Comparison of ENCODE assay signal across 4 cellular contexts in the genomic region with DNA sequence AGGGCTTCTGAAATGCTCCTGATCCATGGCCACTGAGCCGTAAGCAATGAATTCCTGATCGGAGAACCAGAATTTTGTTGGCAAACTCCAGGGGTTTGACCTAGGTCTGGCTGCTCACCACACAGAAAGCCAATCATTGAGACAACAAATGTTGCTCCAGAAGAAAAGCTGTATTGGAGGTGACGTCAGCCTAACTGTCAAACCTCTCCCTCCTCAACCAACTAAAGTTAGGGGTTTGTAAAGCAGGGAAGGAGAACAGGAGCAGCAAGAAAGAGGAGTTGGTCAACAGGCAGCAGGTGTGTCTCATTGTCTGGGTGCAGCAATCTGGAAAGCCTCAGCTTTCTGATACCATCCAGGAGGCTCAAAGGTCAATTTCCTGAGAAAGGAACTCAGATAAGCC.
TF ChIP-seq lines count a peak whose summit lies in the region.

No MANE protein-coding gene starts in this region.

TF ChIP-seq in HepG2, 621 proteins besides CTCF, POLR2A, EP300 and RAD21:
- no peak for TF ChIP-seq SPEN (CRISPR knock-in tag; IDR thresholded peaks at IDR 0.05; ENCODE audit: low read depth)
- TF ChIP-seq ATF7 (IDR thresholded peaks at IDR 0.05) = peak; percentile 78
- no peak for TF ChIP-seq ATF7 (CRISPR knock-in tag; IDR thresholded peaks at IDR 0.05)
- TF ChIP-seq CREB1 (IDR thresholded peaks at IDR 0.05) = peak; percentile 75
- no peak for TF ChIP-seq CREB1 (CRISPR knock-in tag; IDR thresholded peaks at IDR 0.05)
- no peak for TF ChIP-seq IKZF4 (CRISPR knock-in tag; IDR thresholded peaks at IDR 0.05; ENCODE audit: borderline replicate concordance, low read depth, not compliant biosample characterization)

TF ChIP-seq in HEK293, 187 proteins besides CTCF, POLR2A, EP300 and RAD21:
- TF ChIP-seq ZNF555 (tag by site-specific recombination; conservative IDR thresholded peaks at IDR 0.05) (no peak), SETDB1 (IDR thresholded peaks at IDR 0.05; ENCODE audit: insufficient read length, low read length) (peak; percentile 53)
TF ChIP-seq in HEK293: peak in this region for 1.

TF ChIP-seq in K562, 482 proteins besides CTCF, POLR2A, EP300 and RAD21:
- TF ChIP-seq ATF7 (IDR thresholded peaks at IDR 0.05) (peak; percentile 52; the same call in 1 of the 2 replicates), ZNF263 (CRISPR knock-in tag; IDR thresholded peaks at IDR 0.05; ENCODE audit: borderline replicate concordance) (no peak), COPS2 (conservative IDR thresholded peaks at IDR 0.05) (no peak), MAZ (CRISPR knock-in tag; conservative IDR thresholded peaks at IDR 0.05 in 1 of 2, IDR thresholded peaks at IDR 0.05 in 1 of 2) (no peak)
- TF ChIP-seq, protein P1, sequence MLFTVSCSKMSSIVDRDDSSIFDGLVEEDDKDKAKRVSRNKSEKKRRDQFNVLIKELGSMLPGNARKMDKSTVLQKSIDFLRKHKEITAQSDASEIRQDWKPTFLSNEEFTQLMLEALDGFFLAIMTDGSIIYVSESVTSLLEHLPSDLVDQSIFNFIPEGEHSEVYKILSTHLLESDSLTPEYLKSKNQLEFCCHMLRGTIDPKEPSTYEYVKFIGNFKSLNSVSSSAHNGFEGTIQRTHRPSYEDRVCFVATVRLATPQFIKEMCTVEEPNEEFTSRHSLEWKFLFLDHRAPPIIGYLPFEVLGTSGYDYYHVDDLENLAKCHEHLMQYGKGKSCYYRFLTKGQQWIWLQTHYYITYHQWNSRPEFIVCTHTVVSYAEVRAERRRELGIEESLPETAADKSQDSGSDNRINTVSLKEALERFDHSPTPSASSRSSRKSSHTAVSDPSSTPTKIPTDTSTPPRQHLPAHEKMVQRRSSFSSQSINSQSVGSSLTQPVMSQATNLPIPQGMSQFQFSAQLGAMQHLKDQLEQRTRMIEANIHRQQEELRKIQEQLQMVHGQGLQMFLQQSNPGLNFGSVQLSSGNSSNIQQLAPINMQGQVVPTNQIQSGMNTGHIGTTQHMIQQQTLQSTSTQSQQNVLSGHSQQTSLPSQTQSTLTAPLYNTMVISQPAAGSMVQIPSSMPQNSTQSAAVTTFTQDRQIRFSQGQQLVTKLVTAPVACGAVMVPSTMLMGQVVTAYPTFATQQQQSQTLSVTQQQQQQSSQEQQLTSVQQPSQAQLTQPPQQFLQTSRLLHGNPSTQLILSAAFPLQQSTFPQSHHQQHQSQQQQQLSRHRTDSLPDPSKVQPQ (CRISPR knock-in tag; IDR thresholded peaks at IDR 0.05; ENCODE audit: borderline replicate concordance) = no peak
- TF ChIP-seq, protein P2, sequence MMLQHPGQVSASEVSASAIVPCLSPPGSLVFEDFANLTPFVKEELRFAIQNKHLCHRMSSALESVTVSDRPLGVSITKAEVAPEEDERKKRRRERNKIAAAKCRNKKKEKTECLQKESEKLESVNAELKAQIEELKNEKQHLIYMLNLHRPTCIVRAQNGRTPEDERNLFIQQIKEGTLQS (IDR thresholded peaks at IDR 0.05) = peak; percentile 36
- TF ChIP-seq, protein P2 (CRISPR knock-in tag; conservative IDR thresholded peaks at IDR 0.05) = no peak
- TF ChIP-seq, protein P3, sequence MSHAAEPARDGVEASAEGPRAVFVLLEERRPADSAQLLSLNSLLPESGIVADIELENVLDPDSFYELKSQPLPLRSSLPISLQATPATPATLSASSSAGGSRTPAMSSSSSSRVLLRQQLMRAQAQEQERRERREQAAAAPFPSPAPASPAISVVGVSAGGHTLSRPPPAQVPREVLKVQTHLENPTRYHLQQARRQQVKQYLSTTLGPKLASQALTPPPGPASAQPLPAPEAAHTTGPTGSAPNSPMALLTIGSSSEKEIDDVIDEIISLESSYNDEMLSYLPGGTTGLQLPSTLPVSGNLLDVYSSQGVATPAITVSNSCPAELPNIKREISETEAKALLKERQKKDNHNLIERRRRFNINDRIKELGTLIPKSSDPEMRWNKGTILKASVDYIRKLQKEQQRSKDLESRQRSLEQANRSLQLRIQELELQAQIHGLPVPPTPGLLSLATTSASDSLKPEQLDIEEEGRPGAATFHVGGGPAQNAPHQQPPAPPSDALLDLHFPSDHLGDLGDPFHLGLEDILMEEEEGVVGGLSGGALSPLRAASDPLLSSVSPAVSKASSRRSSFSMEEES (CRISPR knock-in tag; IDR thresholded peaks at IDR 0.05) = no peak

TF ChIP-seq in GM23338, 12 proteins besides CTCF, POLR2A, EP300 and RAD21:
- TF ChIP-seq EZH2 (IDR thresholded peaks at IDR 0.05; ENCODE audit: low read depth, unreplicated experiment) (no peak), JUNB (IDR thresholded peaks at IDR 0.05; ENCODE audit: unreplicated experiment) (no peak)
